ENCODE assay signal across 1 cellular context in the genomic region with DNA sequence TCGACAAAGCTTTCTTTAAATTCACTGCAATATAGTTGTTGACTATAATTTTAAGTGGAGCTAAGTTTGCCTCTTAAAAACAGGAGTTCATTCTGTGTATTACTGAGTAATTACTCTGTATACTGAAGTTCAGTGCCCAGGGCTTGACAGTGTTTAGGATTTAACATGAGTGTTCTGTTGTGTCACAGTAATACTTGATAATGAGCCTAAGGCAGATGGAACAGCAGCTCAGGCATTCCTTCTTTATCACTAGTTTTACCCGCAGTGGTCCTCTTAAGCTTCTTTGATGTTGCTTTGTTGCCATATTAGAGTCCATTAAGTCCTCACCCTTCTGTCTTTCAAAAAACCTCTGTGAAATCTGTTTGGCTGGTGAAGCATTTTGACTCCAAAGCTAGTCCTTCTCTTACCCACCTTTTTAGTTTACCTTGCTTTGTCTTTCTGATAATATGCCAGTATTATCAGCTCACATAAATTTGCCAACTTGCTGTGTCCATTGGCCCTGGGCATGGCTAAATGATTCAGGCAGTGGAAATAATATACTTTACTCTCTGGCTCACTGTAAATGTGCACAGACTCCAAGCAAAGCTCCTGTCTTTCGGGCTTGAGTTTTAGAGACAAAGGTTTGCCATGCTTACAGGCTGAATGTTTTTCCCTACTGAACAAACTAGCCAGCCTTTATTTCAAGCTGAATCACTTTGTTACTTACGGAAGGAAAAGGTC.
A peak's percentile ranks its signal among the peaks of the same experiment; 100 is the strongest.
TF ChIP-seq lines count a peak whose summit lies in the region.

No MANE protein-coding gene starts in this region.

TF ChIP-seq in K562, 482 proteins besides CTCF, POLR2A, EP300 and RAD21:
- 0 out of 2 replicates have a peak, but pooled peaks have one; percentile 0 for TF ChIP-seq SP1 (CRISPR knock-in tag; IDR thresholded peaks at IDR 0.05)
- no peak for TF ChIP-seq CHD2 (IDR thresholded peaks at IDR 0.05; ENCODE audit: low read depth, low read length)
